14 cellular contexts compared by ENCODE assay signal in the genomic region with DNA sequence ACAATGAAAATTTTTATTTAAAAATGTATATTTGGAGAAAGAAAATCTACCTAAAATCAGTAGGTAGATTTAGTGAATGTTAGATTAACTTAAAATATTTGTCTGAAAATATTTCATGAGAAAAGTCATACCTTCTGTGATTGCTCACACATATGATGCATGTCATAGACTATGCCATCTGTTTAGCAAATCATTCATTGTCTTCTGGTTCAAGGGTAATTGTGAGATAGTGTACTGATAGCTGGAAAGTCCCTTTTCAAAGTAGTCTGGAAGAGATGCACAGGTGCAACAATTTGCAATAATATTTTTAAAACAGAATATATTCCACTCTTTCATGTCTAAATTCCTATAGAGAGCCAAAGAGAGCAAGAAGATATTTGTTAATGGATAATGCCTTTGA.
"Had no signal": no experiment of that assay in that cellular context is flagged by ENCODE, and none has a peak within 500 bp of the region (broad histone marks: within the 10 kb centered on the region; RNA-seq: fewer than 3 reads in every experiment).

No MANE protein-coding gene starts in this region.

- DNase-seq: activated CD4-positive, alpha-beta T cell treated with anti-CD3 and anti-CD28 coated beads, Interleukin-2, amount 50 U/mL, for 48 hours; activated effector memory CD4-positive, alpha-beta T cell treated with anti-CD3 and anti-CD28 coated beads, Interleukin-2, amount 50 U/mL, for 16 hours; activated naive CD8-positive, alpha-beta T cell treated with anti-CD3 and anti-CD28 coated beads for 36 hours; activated T-cell treated with anti-CD3 and anti-CD28 coated beads, Interleukin-2, amount 50 U/mL, for 4 hours; cerebellar nuclear complex; erythroblast; left cardiac atrium; lower lobe of right lung; ovary; stimulated activated CD4-positive, alpha-beta T cell treated with anti-CD3 and anti-CD28 coated beads, Interleukin-4, amount 100 ng/mL, for 1 hour; stimulated activated CD8-positive, alpha-beta memory T cell treated with anti-CD3 and anti-CD28 coated beads, Interleukin-4, amount 100 ng/mL, for 48 hours; stimulated activated naive CD8-positive, alpha-beta T cell treated with anti-CD3 and anti-CD28 coated beads, Interleukin-15, Interleukin-2, amounts not matched to agents 100 U/mL and 50 U/mL, for 24 hours; testis had no signal

- ATAC-seq: activated CD4-positive, CD25-positive, alpha-beta regulatory T cell treated with anti-CD3 and anti-CD28 coated beads, Interleukin-2, amount 50 U/mL, for 24 hours; activated T-cell treated with anti-CD3 and anti-CD28 coated beads, Interleukin-2, amount 50 U/mL, for 4 hours; left cardiac atrium; lower lobe of right lung; stimulated activated naive CD8-positive, alpha-beta T cell treated with anti-CD3 and anti-CD28 coated beads, Interleukin-15, Interleukin-2, amounts not matched to agents 100 U/mL and 50 U/mL, for 24 hours had no signal
